ENCODE assay signal across 10 cellular contexts in genomic region chr2:207487650-207488315, GRCh38. TPM values are rescaled to one million over a fixed set of nuclear protein-coding genes. Genes with fewer than 3 reads are reported as not detected.
DNase-seq lines count a peak whose midpoint lies in the region; ATAC-seq, FAIRE-seq and TF ChIP-seq lines count a peak whose summit lies in the region.
"Had no signal": no experiment of that assay in that cellular context is flagged by ENCODE, and none has a peak within 500 bp of the region (broad histone marks: within the 10 kb centered on the region; RNA-seq: fewer than 3 reads in every experiment).

No MANE protein-coding gene starts in this region.

- H2BK120ac ChIP-seq in neuronal stem cell (ENCODE audit: low read depth, low read length), result no peak overlapping the region

- FAIRE-seq in bronchial epithelial cell (lab: Jason Lieb, UNC), result peak; percentile 47
- FAIRE-seq: A204.1 had no signal

- H3K4ac ChIP-seq in neuronal stem cell (ENCODE audit: low read length), result no peak overlapping the region

- H3K36me3 ChIP-seq in bronchial epithelial cell (ENCODE audit: control insufficient read depth, insufficient read depth, low read length) (no peaks in the 10 kb centered on the region), neuronal stem cell (replicated peaks in 1 of 2; ENCODE audit: control insufficient read depth in 2 of 2, insufficient read depth in 2 of 2, low read length in 2 of 2) (no peaks in the 10 kb centered on the region)

- no peak overlapping the region for H3K18ac ChIP-seq in neuronal stem cell (ENCODE audit: low read length)

- TF ChIP-seq CTCF in bronchial epithelial cell (IDR thresholded peaks at IDR 0.05; ENCODE audit: insufficient read depth, low read length, severe bottlenecking) (no peak), GM13976 (IDR thresholded peaks at IDR 0.05; ENCODE audit: borderline replicate concordance, control extremely low read depth, extremely low read depth, insufficient read depth, missing control alignments) (no peak)

- no peak overlapping the region for H3K9ac ChIP-seq in neuronal stem cell (ENCODE audit: low read depth, low read length, poor library complexity)

- WGBS in neuronal stem cell (ENCODE audit: extremely low coverage in 2 of 2, insufficient read length in 2 of 2, insufficient replicate concordance in 1 of 2), 2 donors, result no CpG with 5 or more reads among the region's 5 CpGs

- no peak for ATAC-seq in HG03280 (IDR thresholded peaks at IDR 0.05; ENCODE audit: unreplicated experiment)

- DNase-seq in NCI-H2029 (lab: John Stamatoyannopoulos, UW) (peak; percentile 9), NCI-H2029 treated with DMSO at 0.1 percent for 48 hours (lab: John Stamatoyannopoulos, UW) (no peak), LHCN-M2 (ENCODE audit: low read depth) (peak; percentile 89), bronchial epithelial cell (ENCODE audit: low read depth) (peak; percentile 73), neuronal stem cell (ENCODE audit: low spot score) (no peak), GM13976 (ENCODE audit: low spot score) (no peak)
- DNase-seq in stimulated activated CD4-positive, alpha-beta T cell treated with anti-CD3 and anti-CD28 coated beads, Interleukin-1b, Interleukin-23, amount 100 ng/mL, for 48 hours, result no peak
- DNase-seq: activated CD4-positive, alpha-beta memory T cell treated with anti-CD3 and anti-CD28 coated beads, Interleukin-2, amount 10 ng/mL, durations not matched to agents 7 days and 5 days had no signal

- H3K79me1 ChIP-seq in neuronal stem cell (ENCODE audit: low read depth, low read length), result no peaks in the 10 kb centered on the region

- peaks cover 0 to 5% of the 10 kb centered on the region in 2 donors for H3K4me1 ChIP-seq in neuronal stem cell (ENCODE audit: control insufficient read depth in 2 of 2, insufficient read depth in 1 of 2, low read depth in 1 of 2, low read length in 2 of 2)

- no peaks in the 10 kb centered on the region for H3K27me3 ChIP-seq in bronchial epithelial cell (ENCODE audit: control insufficient read depth, insufficient read depth, low read length)
- H3K27me3 ChIP-seq in neuronal stem cell (ENCODE audit: control insufficient read depth in 3 of 3, insufficient read depth in 3 of 3, low read depth in 1 of 3, low read length in 3 of 3), result no peaks in the 10 kb centered on the region

- no peak overlapping the region for H2BK5ac ChIP-seq in neuronal stem cell (ENCODE audit: low read length)

- H3K23ac ChIP-seq in neuronal stem cell (ENCODE audit: low read depth, low read length, poor library complexity), result no peak overlapping the region

- in situ Hi-C loops in GM13976 (cut with MboI; ENCODE audit: low sequenced_read_pairs, unreplicated experiment), result no loop called here

- H3K4me2 ChIP-seq in neuronal stem cell (ENCODE audit: insufficient read depth, low read length, poor library complexity, severe bottlenecking), result no peak overlapping the region

- no peak overlapping the region for H3K14ac ChIP-seq in neuronal stem cell (ENCODE audit: low read length)

- H3K4me3 ChIP-seq in bronchial epithelial cell (ENCODE audit: low read depth, low read length) (no peak overlapping the region), neuronal stem cell (ENCODE audit: low read length in 2 of 2) (no peak overlapping the region)

- no peak overlapping the region for H2BK15ac ChIP-seq in neuronal stem cell (ENCODE audit: low read length)

- H2BK12ac ChIP-seq in neuronal stem cell (ENCODE audit: low read length), result no peak overlapping the region

- H2AK5ac ChIP-seq in neuronal stem cell (ENCODE audit: low read depth, low read length), result no peak overlapping the region

- peak overlapping the region; percentile 70 for H2AFZ ChIP-seq in neuronal stem cell (ENCODE audit: low read length)

- no peak overlapping the region for H4K91ac ChIP-seq in neuronal stem cell (ENCODE audit: low read depth, low read length, poor library complexity)

- H3K27ac ChIP-seq in neuronal stem cell (replicated peaks; ENCODE audit: low read length), result no peak overlapping the region

- no peaks in the 10 kb centered on the region for H3K9me3 ChIP-seq in neuronal stem cell (replicated peaks in 1 of 2; ENCODE audit: control insufficient read depth in 2 of 2, insufficient read depth in 1 of 2, low read depth in 1 of 2, low read length in 2 of 2)

- H4K8ac ChIP-seq in neuronal stem cell (ENCODE audit: low read depth, low read length), result no peak overlapping the region

RNA-seq across cellular contexts. Expression of gene CREB1, which starts 42.0 kb away (rescaled TPM):
- total RNA-seq in LHCN-M2 (2014; rRNA removed) (23.1 and 37.2 TPM in 2 replicates), bronchial epithelial cell (28.3 and 36.9 TPM in 2 replicates)
- polyA plus RNA-seq in LHCN-M2 (2012), result 16.0 TPM
- 60.5 TPM for polyA plus RNA-seq in neuronal stem cell (2013, experiment 1 of 2)
- 61.4 TPM for polyA plus RNA-seq in neuronal stem cell (2013, experiment 2 of 2)

Comparison
In these comparisons a context has a peak if more than half of its experiments do, and no peak if none do; other contexts are left out.
1. DNase-seq: peak in NCI-H2029 (single experiment), LHCN-M2 (single experiment) and bronchial epithelial cell (single experiment); none in NCI-H2029 treated with DMSO at 0.1 percent for 48 hours (single experiment), neuronal stem cell (single experiment), GM13976 (single experiment) and stimulated activated CD4-positive, alpha-beta T cell treated with anti-CD3 and anti-CD28 coated beads, Interleukin-1b, Interleukin-23, amount 100 ng/mL, for 48 hours (single experiment).